Comparison of ENCODE assay signal across 8 cellular contexts in the genomic region with DNA sequence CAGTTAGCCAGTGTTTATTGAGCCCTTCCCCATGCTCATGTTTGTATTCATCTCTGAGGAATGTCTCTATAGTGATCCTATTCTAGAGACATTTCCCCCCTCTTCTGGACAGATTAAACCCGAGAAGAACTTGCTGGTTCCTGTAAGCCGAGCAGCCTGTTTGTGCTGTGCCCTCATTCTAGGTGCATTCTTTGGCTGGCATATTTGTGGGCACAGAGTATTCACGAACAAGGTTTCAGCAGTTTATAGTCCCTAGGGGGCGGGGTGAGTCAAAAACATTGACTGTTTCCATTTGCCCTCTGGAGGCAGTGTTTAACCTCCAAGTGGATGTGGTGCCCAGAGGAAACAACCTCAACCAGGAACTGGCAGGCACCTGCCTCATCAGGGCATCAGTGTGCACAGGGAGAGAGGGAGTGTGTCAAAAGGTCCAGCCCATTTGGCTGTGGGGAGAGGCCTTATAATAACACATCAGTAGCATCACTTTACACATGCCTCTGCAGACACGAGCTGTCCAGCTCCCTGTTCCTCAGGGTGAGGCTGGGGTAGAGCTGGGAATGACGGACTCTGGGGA.
A peak's percentile ranks its signal among the peaks of the same experiment; 100 is the strongest.
DNase-seq lines count a peak whose midpoint lies in the region; ATAC-seq and TF ChIP-seq lines count a peak whose summit lies in the region.

No MANE protein-coding gene starts in this region.

- H4K20me1 ChIP-seq in Loucy (ENCODE audit: insufficient read depth, low read length, poor library complexity, severe bottlenecking) (no peaks in the 10 kb centered on the region), SK-N-SH (ENCODE audit: insufficient read depth) (peaks cover 8% of the 10 kb centered on the region; the same call in 1 of the 2 replicates), fibroblast of lung (ENCODE audit: control insufficient read depth, extremely low read depth, insufficient read depth, low read length) (no peaks in the 10 kb centered on the region)

- H3K79me2 ChIP-seq in Loucy (ENCODE audit: insufficient read depth, low read length) (no peaks in the 10 kb centered on the region), SK-N-SH (ENCODE audit: insufficient read depth) (no peaks in the 10 kb centered on the region), fibroblast of lung (ENCODE audit: control insufficient read depth, insufficient read depth, low read length) (no peaks in the 10 kb centered on the region)

- H3K4me1 ChIP-seq in Loucy (ENCODE audit: insufficient read depth, low read length, poor library complexity, severe bottlenecking) (peaks cover 19% of the 10 kb centered on the region), SK-N-SH (ENCODE audit: control insufficient read depth in 1 of 2, insufficient read depth in 2 of 2, low read depth in 1 of 2, low read length in 1 of 2) (peaks cover 30 to 53% of the 10 kb centered on the region in 2 experiments), fibroblast of lung (ENCODE audit: control insufficient read depth, extremely low read depth, insufficient read depth, low read length) (peaks cover 12% of the 10 kb centered on the region)

- CTCF ChIA-PET in SK-N-SH (lab: Yijun Ruan, JAX), result interaction anchor here (0.7 to 5.7 kb wide), 61 partner anchors 9 to 438 kb away, joined by 3 to 69 read pairs (median 5); no protein-coding TSS in a partner anchor

- H3K4me3 ChIP-seq in Loucy (ENCODE audit: low read length, poor library complexity, severe bottlenecking) (no peak overlapping the region), SK-N-SH (ENCODE audit: low read depth in 2 of 2, low read length in 1 of 2) (peak overlapping the region in 1 of 2 experiments; percentile 7; a peak in 2 of 4 replicates), fibroblast of lung (replicated peaks in 1 of 4; ENCODE audit: control extremely low read depth in 1 of 4, insufficient read depth in 1 of 4, low read depth in 3 of 4, low read length in 4 of 4) (no peak overlapping the region), skeletal muscle cell (ENCODE audit: low read depth, low read length) (no peak overlapping the region)

- no peaks in the 10 kb centered on the region for H3F3A ChIP-seq in Loucy (ENCODE audit: low read depth)
- H3F3A ChIP-seq in SK-N-SH (replicated peaks; ENCODE audit: insufficient read depth), result peaks cover 30% of the 10 kb centered on the region

- peak overlapping the region; percentile 85 to 98 for H3K27ac ChIP-seq in SK-N-SH (ENCODE audit: low read depth in 2 of 2, low read length in 1 of 2)
- H3K27ac ChIP-seq in fibroblast of lung (ENCODE audit: insufficient read depth, low read length), result peak overlapping the region; percentile 29

- peak; percentile 78 for TF ChIP-seq RAD21 in SK-N-SH (IDR thresholded peaks at IDR 0.05; ENCODE audit: low read length)

- H3K9me2 ChIP-seq in Loucy (replicated peaks; ENCODE audit: low read depth, low read length), result no peaks in the 10 kb centered on the region
- no peaks in the 10 kb centered on the region for H3K9me2 ChIP-seq in SK-N-SH

- TF ChIP-seq CTCF in Loucy (conservative IDR thresholded peaks at IDR 0.05; ENCODE audit: low read length), result peak; percentile 96
- TF ChIP-seq CTCF in SK-N-SH (IDR thresholded peaks at IDR 0.05), result peak; percentile 94
- peak; percentile 29 to 33 for TF ChIP-seq CTCF in fibroblast of lung (conservative IDR thresholded peaks at IDR 0.05 in 1 of 2, IDR thresholded peaks at IDR 0.05 in 1 of 2; ENCODE audit: low read depth in 1 of 2, low read length in 2 of 2)

- DNase-seq in NCI-H82 (lab: John Stamatoyannopoulos, UW) (peak; percentile 71), NCI-H82 treated with DMSO at 0.1 percent for 48 hours (lab: John Stamatoyannopoulos, UW; ENCODE audit: unreplicated experiment) (no peak), SK-N-SH (peak; percentile 72), fibroblast of lung (ENCODE audit: low read depth in 2 of 2) (peak; percentile 65 to 91), skeletal muscle cell (ENCODE audit: low read depth) (peak; percentile 63), GDM1 (lab: John Stamatoyannopoulos, UW) (no peak)

- POLR2A ChIA-PET in SK-N-SH (lab: Yijun Ruan, JAX), result interaction anchor here (1.0 to 1.5 kb wide), 4 partner anchors 56 to 163 kb away, joined by 3 to 5 read pairs (median 4); no protein-coding TSS in a partner anchor

- no peak overlapping the region for H3K9ac ChIP-seq in Loucy (ENCODE audit: low read depth, low read length, poor library complexity, severe bottlenecking)
- H3K9ac ChIP-seq in SK-N-SH, result peak overlapping the region; percentile 52
- H3K9ac ChIP-seq in fibroblast of lung (ENCODE audit: insufficient read depth, low read length), result no peak overlapping the region

- no peaks in the 10 kb centered on the region; the same call in 1 of the 2 replicates for H3K36me3 ChIP-seq in Loucy (ENCODE audit: insufficient read depth, low read length)
- H3K36me3 ChIP-seq in SK-N-SH (replicated peaks in 1 of 2; ENCODE audit: control insufficient read depth in 1 of 2, insufficient read depth in 2 of 2, low read length in 1 of 2), result peaks cover 0 to 8% of the 10 kb centered on the region in 2 experiments
- H3K36me3 ChIP-seq in fibroblast of lung (ENCODE audit: control insufficient read depth, insufficient read depth, low read length), result no peaks in the 10 kb centered on the region

- H3K4me2 ChIP-seq in Loucy (ENCODE audit: low read depth, low read length, poor library complexity, severe bottlenecking), result peak overlapping the region; percentile 26
- peak overlapping the region; percentile 61 for H3K4me2 ChIP-seq in SK-N-SH
- H3K4me2 ChIP-seq in fibroblast of lung (ENCODE audit: extremely low read depth, insufficient read depth, low read length), result no peak overlapping the region

- peak; percentile 47 to 88 for TF ChIP-seq EP300 in SK-N-SH (IDR thresholded peaks at IDR 0.05; ENCODE audit: borderline replicate concordance in 1 of 2, low read depth in 1 of 2, low read length in 1 of 2)

- H3K9me3 ChIP-seq in Loucy (ENCODE audit: insufficient read depth, low read depth, low read length), result no peaks in the 10 kb centered on the region
- H3K9me3 ChIP-seq in SK-N-SH, result no peaks in the 10 kb centered on the region
- no peaks in the 10 kb centered on the region for H3K9me3 ChIP-seq in fibroblast of lung (ENCODE audit: control insufficient read depth, insufficient read depth, low read depth, low read length)

- WGBS in SK-N-SH (ENCODE audit: low lambda C conversion rate), result 32% methylated on average over 6 of the region's 6 CpGs

- H3K27me3 ChIP-seq in Loucy (ENCODE audit: insufficient read depth, low read length, poor library complexity, severe bottlenecking) (no peaks in the 10 kb centered on the region), SK-N-SH (ENCODE audit: insufficient read depth) (no peaks in the 10 kb centered on the region), fibroblast of lung (ENCODE audit: control insufficient read depth, insufficient read depth, low read length) (no peaks in the 10 kb centered on the region)

- peak; percentile 85 for ATAC-seq in GM21576 (IDR thresholded peaks at IDR 0.05; ENCODE audit: unreplicated experiment)

- H2AFZ ChIP-seq in Loucy (ENCODE audit: low read length) (no peak overlapping the region), SK-N-SH (ENCODE audit: low read depth) (no peak overlapping the region), fibroblast of lung (ENCODE audit: low read length) (no peak overlapping the region)

TF ChIP-seq in SK-N-SH, 30 proteins besides CTCF, POLR2A, EP300 and RAD21 (continues in another document):
- peak; percentile 80 for TF ChIP-seq CHD2 (IDR thresholded peaks at IDR 0.05; ENCODE audit: low read length, partially characterized antibody)
- TF ChIP-seq RFX5 (IDR thresholded peaks at IDR 0.05; ENCODE audit: low read length), result no peak
- TF ChIP-seq, protein P1, sequence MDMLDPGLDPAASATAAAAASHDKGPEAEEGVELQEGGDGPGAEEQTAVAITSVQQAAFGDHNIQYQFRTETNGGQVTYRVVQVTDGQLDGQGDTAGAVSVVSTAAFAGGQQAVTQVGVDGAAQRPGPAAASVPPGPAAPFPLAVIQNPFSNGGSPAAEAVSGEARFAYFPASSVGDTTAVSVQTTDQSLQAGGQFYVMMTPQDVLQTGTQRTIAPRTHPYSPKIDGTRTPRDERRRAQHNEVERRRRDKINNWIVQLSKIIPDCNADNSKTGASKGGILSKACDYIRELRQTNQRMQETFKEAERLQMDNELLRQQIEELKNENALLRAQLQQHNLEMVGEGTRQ (IDR thresholded peaks at IDR 0.05; ENCODE audit: borderline replicate concordance, low read depth, low read length), result no peak
- TF ChIP-seq, protein P2, sequence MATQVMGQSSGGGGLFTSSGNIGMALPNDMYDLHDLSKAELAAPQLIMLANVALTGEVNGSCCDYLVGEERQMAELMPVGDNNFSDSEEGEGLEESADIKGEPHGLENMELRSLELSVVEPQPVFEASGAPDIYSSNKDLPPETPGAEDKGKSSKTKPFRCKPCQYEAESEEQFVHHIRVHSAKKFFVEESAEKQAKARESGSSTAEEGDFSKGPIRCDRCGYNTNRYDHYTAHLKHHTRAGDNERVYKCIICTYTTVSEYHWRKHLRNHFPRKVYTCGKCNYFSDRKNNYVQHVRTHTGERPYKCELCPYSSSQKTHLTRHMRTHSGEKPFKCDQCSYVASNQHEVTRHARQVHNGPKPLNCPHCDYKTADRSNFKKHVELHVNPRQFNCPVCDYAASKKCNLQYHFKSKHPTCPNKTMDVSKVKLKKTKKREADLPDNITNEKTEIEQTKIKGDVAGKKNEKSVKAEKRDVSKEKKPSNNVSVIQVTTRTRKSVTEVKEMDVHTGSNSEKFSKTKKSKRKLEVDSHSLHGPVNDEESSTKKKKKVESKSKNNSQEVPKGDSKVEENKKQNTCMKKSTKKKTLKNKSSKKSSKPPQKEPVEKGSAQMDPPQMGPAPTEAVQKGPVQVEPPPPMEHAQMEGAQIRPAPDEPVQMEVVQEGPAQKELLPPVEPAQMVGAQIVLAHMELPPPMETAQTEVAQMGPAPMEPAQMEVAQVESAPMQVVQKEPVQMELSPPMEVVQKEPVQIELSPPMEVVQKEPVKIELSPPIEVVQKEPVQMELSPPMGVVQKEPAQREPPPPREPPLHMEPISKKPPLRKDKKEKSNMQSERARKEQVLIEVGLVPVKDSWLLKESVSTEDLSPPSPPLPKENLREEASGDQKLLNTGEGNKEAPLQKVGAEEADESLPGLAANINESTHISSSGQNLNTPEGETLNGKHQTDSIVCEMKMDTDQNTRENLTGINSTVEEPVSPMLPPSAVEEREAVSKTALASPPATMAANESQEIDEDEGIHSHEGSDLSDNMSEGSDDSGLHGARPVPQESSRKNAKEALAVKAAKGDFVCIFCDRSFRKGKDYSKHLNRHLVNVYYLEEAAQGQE (IDR thresholded peaks at IDR 0.05; ENCODE audit: low read depth, low read length), result peak; percentile 21; the same call in 1 of the 2 replicates
- peak; percentile 53; the same call in 1 of the 2 replicates for TF ChIP-seq MXI1 (IDR thresholded peaks at IDR 0.05; ENCODE audit: low read depth, low read length)
- TF ChIP-seq RXRA (IDR thresholded peaks at IDR 0.05; ENCODE audit: borderline replicate concordance, low read depth), result peak; percentile 69; the same call in 1 of the 2 replicates
- peak; percentile 69 for TF ChIP-seq ELF1 (IDR thresholded peaks at IDR 0.05)
- peak; percentile 82 for TF ChIP-seq JUND (IDR thresholded peaks at IDR 0.05)
- TF ChIP-seq NRF1 (IDR thresholded peaks at IDR 0.05; ENCODE audit: low read depth, low read length), result no peak

Comparison
In these comparisons a context has a peak if more than half of its experiments do, and no peak if none do; other contexts are left out.
1. DNase-seq: peak in NCI-H82 (single experiment), SK-N-SH (single experiment), fibroblast of lung (2 of 2) and skeletal muscle cell (single experiment); none in NCI-H82 treated with DMSO at 0.1 percent for 48 hours (single experiment) and GDM1 (single experiment).
2. CTCF ChIP-seq: peak in every context shown above with its lines; median percentile 96 in Loucy; 94 in SK-N-SH; 31 in fibroblast of lung.